In genomic region chr2:241033994-241034393, GRCh38 we compare ENCODE assay signal across 18 cellular contexts. TPM values are rescaled to one million over a fixed set of nuclear protein-coding genes. Genes with fewer than 3 reads are reported as not detected.
DNase-seq lines count a peak whose midpoint lies in the region; ATAC-seq and TF ChIP-seq lines count a peak whose summit lies in the region.
"Had no signal": no experiment of that assay in that cellular context is flagged by ENCODE, and none has a peak within 500 bp of the region (broad histone marks: within the 10 kb centered on the region; RNA-seq: fewer than 3 reads in every experiment).

No MANE protein-coding gene starts in this region.

- H3K27ac Mint-ChIP-seq in CD4-positive, CD25-positive, alpha-beta regulatory T cell = peak overlapping the region in 1 of 3 donors; percentile 59
- no peak overlapping the region for H3K27ac Mint-ChIP-seq in endodermal cell
- peak overlapping the region in 6 of 10 donors; percentile 33 to 92 (median 83) for H3K27ac Mint-ChIP-seq in naive thymus-derived CD8-positive, alpha-beta T cell
- H3K27ac Mint-ChIP-seq: GM23338 had no signal

- peaks cover 0 to 7% (median 0%) of the 10 kb centered on the region in 7 donors for H3K9me3 Mint-ChIP-seq in CD4-positive, CD25-positive, alpha-beta regulatory T cell
- H3K9me3 Mint-ChIP-seq in endodermal cell = no peaks in the 10 kb centered on the region
- H3K9me3 Mint-ChIP-seq in naive thymus-derived CD8-positive, alpha-beta T cell = no peaks in the 10 kb centered on the region
- H3K9me3 Mint-ChIP-seq: GM23338 had no signal

- DNase-seq in CD4-positive, CD25-positive, alpha-beta regulatory T cell = no peak
- DNase-seq in GM10248 (ENCODE audit: extremely low spot score) = peak; percentile 14
- DNase-seq in endodermal cell = peak; percentile 44
- DNase-seq in naive thymus-derived CD8-positive, alpha-beta T cell = no peak
- DNase-seq in pons (ENCODE audit: low spot score) = no peak
- DNase-seq in retina = no peak
- DNase-seq: DND-41, IMR-90, Kasumi-1, MM.1S, NCI-H1092 treated with DMSO at 0.1 percent for 48 hours, NCI-H1694, NCI-H510A treated with DMSO at 0.1 percent for 48 hours, NCI-H82, PC-3 had no signal

- H3K4me3 Mint-ChIP-seq in CD4-positive, CD25-positive, alpha-beta regulatory T cell = peak overlapping the region in 3 of 4 donors; percentile 15 to 53 (median 51)
- no peak overlapping the region for H3K4me3 Mint-ChIP-seq in endodermal cell
- H3K4me3 Mint-ChIP-seq in naive thymus-derived CD8-positive, alpha-beta T cell = peak overlapping the region in 1 of 10 donors; percentile 30
- H3K4me3 Mint-ChIP-seq: GM23338 had no signal

- POLR2A ChIA-PET in GM10248 (lab: Yijun Ruan, JAX) = no interaction called here
- POLR2A ChIA-PET in naive thymus-derived CD8-positive, alpha-beta T cell (lab: Charles Lee) = no interaction called here

- H3K4me1 ChIP-seq in CD4-positive, CD25-positive, alpha-beta regulatory T cell (ENCODE audit: control insufficient read depth, insufficient read depth, low read length, poor library complexity, severe bottlenecking) = peaks cover 26% of the 10 kb centered on the region
- H3K4me1 ChIP-seq in endodermal cell (ENCODE audit: control insufficient read depth, insufficient read depth, low read length) = peaks cover 6% of the 10 kb centered on the region

- no peaks in the 10 kb centered on the region for H3K36me3 Mint-ChIP-seq in CD4-positive, CD25-positive, alpha-beta regulatory T cell
- no peaks in the 10 kb centered on the region for H3K36me3 Mint-ChIP-seq in endodermal cell (ENCODE audit: low read depth)
- peaks cover 0 to 10% (median 2%) of the 10 kb centered on the region in 3 donors for H3K36me3 Mint-ChIP-seq in naive thymus-derived CD8-positive, alpha-beta T cell

- peaks cover 5 to 22% (median 10%) of the 10 kb centered on the region in 4 donors for H3K4me1 Mint-ChIP-seq in CD4-positive, CD25-positive, alpha-beta regulatory T cell
- H3K4me1 Mint-ChIP-seq in endodermal cell = no peaks in the 10 kb centered on the region
- H3K4me1 Mint-ChIP-seq in naive thymus-derived CD8-positive, alpha-beta T cell = peaks cover 5 to 17% (median 14%) of the 10 kb centered on the region in 4 donors

- peaks cover 5% of the 10 kb centered on the region for H3K36me3 ChIP-seq in CD4-positive, CD25-positive, alpha-beta regulatory T cell (ENCODE audit: control insufficient read depth, insufficient read depth, low read length)
- no peaks in the 10 kb centered on the region for H3K36me3 ChIP-seq in endodermal cell (ENCODE audit: control insufficient read depth, insufficient read depth, low read length)

- no peak overlapping the region for H3K27ac ChIP-seq in CD4-positive, CD25-positive, alpha-beta regulatory T cell (ENCODE audit: insufficient read depth, low read length, poor library complexity, severe bottlenecking)
- no peak overlapping the region for H3K27ac ChIP-seq in endodermal cell (ENCODE audit: low read depth, low read length)
- H3K27ac ChIP-seq: RWPE1 had no signal

- ATAC-seq in CD4-positive, CD25-positive, alpha-beta regulatory T cell (ENCODE audit: low read depth in 2 of 2) = no peak
- ATAC-seq in naive thymus-derived CD8-positive, alpha-beta T cell = no peak
- no peak for ATAC-seq in HG02981 (IDR thresholded peaks at IDR 0.05; ENCODE audit: unreplicated experiment)
- ATAC-seq: GM23338, PC-3 had no signal

- no peaks in the 10 kb centered on the region for H3K27me3 ChIP-seq in CD4-positive, CD25-positive, alpha-beta regulatory T cell (ENCODE audit: control insufficient read depth, insufficient read depth, low read length)
- peaks cover 38% of the 10 kb centered on the region for H3K27me3 ChIP-seq in endodermal cell (ENCODE audit: control insufficient read depth, insufficient read depth, low read length, poor library complexity, severe bottlenecking)

- H3K9me3 ChIP-seq in CD4-positive, CD25-positive, alpha-beta regulatory T cell (ENCODE audit: control insufficient read depth in 2 of 2, low read length in 2 of 2) = no peaks in the 10 kb centered on the region
- H3K9me3 ChIP-seq in endodermal cell (ENCODE audit: control insufficient read depth, low read length) = no peaks in the 10 kb centered on the region

- no peak overlapping the region for H3K4me3 ChIP-seq in CD4-positive, CD25-positive, alpha-beta regulatory T cell (ENCODE audit: low read depth, low read length)
- H3K4me3 ChIP-seq in endodermal cell (ENCODE audit: low read length) = no peak overlapping the region
- H3K4me3 ChIP-seq: GM23338 had no signal

- no peak overlapping the region for H3K9ac ChIP-seq in endodermal cell (ENCODE audit: extremely low read depth, low read length, poor library complexity, severe bottlenecking)

- WGBS in endodermal cell (ENCODE audit: insufficient coverage in 1 of 2, insufficient read length in 1 of 2), 2 experiments = 86% methylated on average over 2 to 7 of the region's 7 CpGs

- TF ChIP-seq CTCF in GM10248 (IDR thresholded peaks at IDR 0.05; ENCODE audit: control extremely low read depth, extremely low read depth, low read depth, missing control alignments) (no peak), endodermal cell (conservative IDR thresholded peaks at IDR 0.05) (no peak)

- CTCF ChIA-PET in GM10248 (lab: Yijun Ruan, JAX) = no interaction called here

- H3K27me3 Mint-ChIP-seq in CD4-positive, CD25-positive, alpha-beta regulatory T cell = peaks cover 14% of the 10 kb centered on the region
- peaks cover 38% of the 10 kb centered on the region for H3K27me3 Mint-ChIP-seq in endodermal cell (ENCODE audit: insufficient read depth)
- no peaks in the 10 kb centered on the region for H3K27me3 Mint-ChIP-seq in naive thymus-derived CD8-positive, alpha-beta T cell

RNA-seq across cellular contexts. Expression of gene SNED1, which starts 35.6 kb away (rescaled TPM):
- total RNA-seq in CD4-positive, CD25-positive, alpha-beta regulatory T cell = 170 TPM
- 1 to 10 TPM; 1.7 to 5.6 (median 2.2) TPM for polyA plus RNA-seq in CD4-positive, CD25-positive, alpha-beta regulatory T cell
- total RNA-seq in endodermal cell = 1 to 10 TPM in 1 of 2 donors, under 1 TPM in 1; 0.66 to 4.5 TPM
- polyA plus RNA-seq in endodermal cell (2013, experiment 1 of 2) = 0.96 TPM
- polyA plus RNA-seq in endodermal cell (2013, experiment 2 of 2) = 0.25 TPM
- 10 to 100 TPM; 91.8 to 99.9 TPM for total RNA-seq in naive thymus-derived CD8-positive, alpha-beta T cell
- 1 to 10 TPM in 2 of 3 donors, under 1 TPM in 1; 0.60 to 3.0 (median 1.4) TPM for polyA plus RNA-seq in naive thymus-derived CD8-positive, alpha-beta T cell

Comparison
In these comparisons a context has a peak if more than half of its experiments do, and no peak if none do; other contexts are left out.
1. DNase-seq: peak in GM10248 (single experiment) and endodermal cell (single experiment); none in CD4-positive, CD25-positive, alpha-beta regulatory T cell (0 of 3), naive thymus-derived CD8-positive, alpha-beta T cell (0 of 10), pons (single experiment) and retina (single experiment).
2. RNA of gene SNED1, which starts 35.6 kb away (total RNA-seq): 170 TPM in CD4-positive, CD25-positive, alpha-beta regulatory T cell (single experiment) and 91.8 to 99.9 TPM in naive thymus-derived CD8-positive, alpha-beta T cell; 0.66 to 4.5 TPM in endodermal cell; every median in the first group is over 10 times any median in the second.